Comparison of ENCODE assay signal across 8 cellular contexts in the genomic region with DNA sequence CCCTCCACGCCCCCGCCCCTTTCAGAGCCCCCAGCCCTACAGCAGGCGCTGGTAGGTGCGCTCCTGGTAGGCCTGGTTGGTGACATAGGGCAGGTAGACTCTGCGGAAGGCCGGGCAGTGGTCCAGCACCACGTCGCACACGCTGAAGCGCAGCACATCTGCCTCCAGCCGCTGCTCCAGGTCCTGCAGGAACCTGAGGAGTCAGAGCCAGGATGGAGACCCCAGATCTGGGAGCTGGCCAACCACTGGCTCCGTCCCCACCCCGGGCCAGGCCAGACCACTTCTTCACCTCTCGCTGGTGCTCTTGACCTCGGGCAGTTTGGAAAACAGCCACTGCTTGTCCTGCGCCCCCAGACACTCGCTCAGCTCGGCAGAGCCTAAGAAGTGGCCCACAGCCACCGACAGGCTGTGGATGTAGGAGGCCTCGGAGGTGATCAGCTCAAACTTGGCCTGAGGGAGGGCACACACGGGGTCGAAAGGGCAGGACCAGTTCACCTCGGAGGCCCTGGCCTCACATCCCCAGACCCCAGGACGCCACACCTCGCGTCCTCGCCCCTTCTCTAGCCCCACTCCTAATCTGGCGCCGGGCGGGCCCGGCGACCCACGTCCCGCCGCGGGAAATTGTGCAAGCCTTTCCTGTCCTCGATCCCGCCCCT. TPM values are rescaled to one million over a fixed set of nuclear protein-coding genes. Genes with fewer than 3 reads are reported as not detected.
DNase-seq lines count a peak whose midpoint lies in the region; ATAC-seq and TF ChIP-seq lines count a peak whose summit lies in the region.

No MANE protein-coding gene starts in this region.

- peak overlapping the region; percentile 49 for H2BK5ac ChIP-seq in mesendoderm (ENCODE audit: low read length)

- H3K4me3 Mint-ChIP-seq in Caco-2 (ENCODE audit: unreplicated experiment), result peak overlapping the region; percentile 78
- peak overlapping the region; percentile 83 to 85 (median 84) for H3K4me3 Mint-ChIP-seq in brain

- H3K23ac ChIP-seq in mesendoderm (ENCODE audit: low read length), result peak overlapping the region; percentile 72

- CTCF ChIA-PET in Caco-2 (lab: Charles Lee), result interaction anchor here (0.8 to 1.7 kb wide), 3 partner anchors 11 to 62 kb away, joined by 3 to 11 read pairs (median 3); no protein-coding TSS in a partner anchor

- H3K18ac ChIP-seq in mesendoderm (ENCODE audit: low read length), result no peak overlapping the region

- peaks cover 4% of the 10 kb centered on the region for H3K4me1 ChIP-seq in Caco-2
- no peaks in the 10 kb centered on the region for H3K4me1 ChIP-seq in mesendoderm (ENCODE audit: control insufficient read depth, low read depth, low read length)

- intact Hi-C loops in Caco-2 (cut with micrococcal nuclease; ENCODE audit: unreplicated experiment), result loop anchor here (1.0 kb wide), 3 partner anchors 11 to 38 kb away; a partner anchor contains a TSS

- peak overlapping the region; percentile 91 for H3K27ac Mint-ChIP-seq in Caco-2 (ENCODE audit: unreplicated experiment)
- H3K27ac Mint-ChIP-seq in brain, result peak overlapping the region in 4 of 5 experiments; percentile 57 to 95 (median 82)

- H3K27me3 ChIP-seq in Caco-2 (replicated peaks; ENCODE audit: control insufficient read depth, insufficient read depth, low read length) (no peaks in the 10 kb centered on the region), mesendoderm (ENCODE audit: insufficient read depth, low read length, poor library complexity) (no peaks in the 10 kb centered on the region)

- H4K8ac ChIP-seq in mesendoderm (ENCODE audit: low read depth, low read length), result no peak overlapping the region

- peak overlapping the region; percentile 95 for H3K4me2 ChIP-seq in mesendoderm (ENCODE audit: low read length)

- DNase-seq in Caco-2, result no peak
- DNase-seq in mesendoderm, result no peak
- DNase-seq in foreskin melanocyte, result no peak
- DNase-seq in inferior parietal cortex (ENCODE audit: extremely low spot score), result no peak
- DNase-seq in DMS153 (lab: John Stamatoyannopoulos, UW), result no peak
- DNase-seq in DMS114 treated with DMSO at 0.1 percent for 48 hours (lab: John Stamatoyannopoulos, UW; ENCODE audit: unreplicated experiment), result no peak

- H2BK15ac ChIP-seq in mesendoderm (replicated peaks; ENCODE audit: low read depth), result no peak overlapping the region

- no peaks in the 10 kb centered on the region for H3K4me1 Mint-ChIP-seq in Caco-2 (ENCODE audit: low read depth, unreplicated experiment)
- peaks cover 12% of the 10 kb centered on the region for H3K4me1 Mint-ChIP-seq in brain

- no peak overlapping the region for H3K4ac ChIP-seq in mesendoderm (ENCODE audit: low read depth, low read length)

- H3K9ac ChIP-seq in mesendoderm (ENCODE audit: low read length), result peak overlapping the region; percentile 86

- POLR2A ChIA-PET in Caco-2 (lab: Charles Lee), result interaction anchor here (0.6 to 2.4 kb wide), 4 partner anchors 11 to 96 kb away, joined by 3 to 28 read pairs (median 4); no protein-coding TSS in a partner anchor

- no peak overlapping the region for H4K5ac ChIP-seq in mesendoderm (ENCODE audit: low read length)

- H3K4me3 ChIP-seq in Caco-2 (ENCODE audit: low read depth, low read length) (peak overlapping the region; percentile 60), mesendoderm (ENCODE audit: low read length) (peak overlapping the region; percentile 49)

- H2BK120ac ChIP-seq in mesendoderm (ENCODE audit: low read depth, low read length), result no peak overlapping the region

- H3K56ac ChIP-seq in mesendoderm (ENCODE audit: low read length), result peak overlapping the region; percentile 97

- H3K36me3 ChIP-seq in Caco-2 (ENCODE audit: control insufficient read depth, insufficient read depth, low read length) (0 out of 2 replicates have a peak, but pooled peaks cover 1% of the 10 kb centered on the region), mesendoderm (ENCODE audit: control insufficient read depth, insufficient read depth, low read length) (peaks cover 10% of the 10 kb centered on the region)

- H3K79me2 ChIP-seq in mesendoderm (ENCODE audit: control insufficient read depth, insufficient read depth, low read length), result peaks cover 13% of the 10 kb centered on the region

- no TSS peak for BruUV-seq in Caco-2 (replicated peaks; lab: Mats Ljungman, UMichigan)

- H3K27me3 Mint-ChIP-seq in Caco-2 (ENCODE audit: insufficient read depth, unreplicated experiment) (no peaks in the 10 kb centered on the region), brain (peaks cover 8% of the 10 kb centered on the region)

- TF ChIP-seq CTCF in Caco-2 (IDR thresholded peaks at IDR 0.05; ENCODE audit: insufficient read depth in 1 of 2, low read depth in 1 of 2, low read length in 1 of 2, severe bottlenecking in 1 of 2, unreplicated experiment in 1 of 2), result no peak
- TF ChIP-seq CTCF in brain (conservative IDR thresholded peaks at IDR 0.05), result no peak

- H3K36me3 Mint-ChIP-seq in Caco-2 (ENCODE audit: insufficient read depth, unreplicated experiment), result peaks cover 10% of the 10 kb centered on the region
- H3K36me3 Mint-ChIP-seq in brain, result no peaks in the 10 kb centered on the region

- peaks cover 6% of the 10 kb centered on the region for H3K79me1 ChIP-seq in mesendoderm (ENCODE audit: low read length)

- no peaks in the 10 kb centered on the region for H3K9me3 ChIP-seq in Caco-2

- H3K9me3 Mint-ChIP-seq in Caco-2 (ENCODE audit: unreplicated experiment) (no peaks in the 10 kb centered on the region), brain (peaks cover 0 to 5% (median 0%) of the 10 kb centered on the region in 5 experiments)

- H2AK5ac ChIP-seq in mesendoderm (ENCODE audit: low read length), result peak overlapping the region; percentile 6

- no CpG with 5 or more reads among the region's 38 CpGs for WGBS in mesendoderm (ENCODE audit: extremely low coverage, insufficient coverage, low lambda C conversion rate)

- H3K27ac ChIP-seq in mesendoderm (ENCODE audit: low read depth, low read length), result no peak overlapping the region

- peak; percentile 21 for ATAC-seq in HG03135 (IDR thresholded peaks at IDR 0.05; ENCODE audit: unreplicated experiment)

RNA-seq across cellular contexts. Expression of a gene that starts 6.4 kb away (rescaled TPM):
- 7.7 and 8.0 TPM in 2 replicates for total RNA-seq in Caco-2 (2022)
- 33.6 TPM for polyA plus RNA-seq in brain (ENCODE audit: insufficient read depth, low read depth, low replicate concordance)
- polyA plus RNA-seq in mesendoderm (2013, experiment 1 of 2), result 27.7 TPM
- polyA plus RNA-seq in mesendoderm (2013, experiment 2 of 2), result 26.7 TPM

RNA-seq across cellular contexts. Expression of a gene that starts 31.0 kb away (rescaled TPM):
- 2.1 and 4.2 TPM in 2 replicates for total RNA-seq in Caco-2 (2022)
- polyA plus RNA-seq in brain (ENCODE audit: insufficient read depth, low read depth, low replicate concordance), result 17.4 TPM
- polyA plus RNA-seq in mesendoderm (2013, experiment 1 of 2), result 1.6 TPM
- 1.4 TPM for polyA plus RNA-seq in mesendoderm (2013, experiment 2 of 2)

RNA-seq across cellular contexts. Expression of a gene that starts 50.1 kb away (rescaled TPM):
- 31.2 and 37.8 TPM in 2 replicates for total RNA-seq in Caco-2 (2022)
- polyA plus RNA-seq in brain (ENCODE audit: insufficient read depth, low read depth, low replicate concordance), result 2.6 TPM
- polyA plus RNA-seq in mesendoderm (2013, experiment 1 of 2), result 78.4 TPM
- 74.3 TPM for polyA plus RNA-seq in mesendoderm (2013, experiment 2 of 2)
